1 cellular context compared by ENCODE assay signal in genomic region chr6:96465321-96465903, GRCh38.
TF ChIP-seq lines count a peak whose summit lies in the region.

No MANE protein-coding gene starts in this region.

TF ChIP-seq in SK-N-SH treated with all-trans-retinoic acid at 6 μM for 48 hours, 23 proteins besides CTCF, POLR2A, EP300 and RAD21 (continued from another document):
- no peak for TF ChIP-seq CREB5 (CRISPR knock-in tag; IDR thresholded peaks at IDR 0.05; ENCODE audit: low read depth)
- TF ChIP-seq SNAI2 (CRISPR knock-in tag; IDR thresholded peaks at IDR 0.05): no peak
- TF ChIP-seq PATZ1 (CRISPR knock-in tag; IDR thresholded peaks at IDR 0.05; ENCODE audit: borderline replicate concordance): no peak
